ENCODE assay signal across 9 cellular contexts in genomic region chr14:97634786-97635185, GRCh38.
DNase-seq lines count a peak whose midpoint lies in the region; ATAC-seq and TF ChIP-seq lines count a peak whose summit lies in the region.
"Had no signal": no experiment of that assay in that cellular context is flagged by ENCODE, and none has a peak within 500 bp of the region (broad histone marks: within the 10 kb centered on the region; RNA-seq: fewer than 3 reads in every experiment).

No MANE protein-coding gene starts in this region.

- intact Hi-C loops in CD8-positive, alpha-beta T cell (cut with DNase I, micrococcal nuclease) = loop anchor here in 1 of 2 experiments (5.0 kb wide), 1 partner anchor 88 kb away; no protein-coding TSS in a partner anchor
- intact Hi-C loops in right lobe of liver (cut with DNase I) = no loop called here

- H3K27me3 ChIP-seq in CD8-positive, alpha-beta T cell (ENCODE audit: insufficient read depth, low read length) = no peaks in the 10 kb centered on the region
- no peaks in the 10 kb centered on the region for H3K27me3 ChIP-seq in right lobe of liver

- peaks cover 23% of the 10 kb centered on the region for H3K4me1 ChIP-seq in CD8-positive, alpha-beta T cell (ENCODE audit: insufficient read depth, low read length)
- H3K4me1 ChIP-seq in right lobe of liver = no peaks in the 10 kb centered on the region

- H3K27ac Mint-ChIP-seq in CD8-positive, alpha-beta T cell = peak overlapping the region; percentile 84
- H3K27ac Mint-ChIP-seq: type B pancreatic cell had no signal

- DNase-seq in CD8-positive, alpha-beta T cell = peak in 4 of 7 experiments; percentile 19 to 68 (median 44)
- DNase-seq in SK-N-DZ (ENCODE audit: low spot score) (peak; percentile 68), renal cortical epithelial cell (ENCODE audit: low read depth) (peak; percentile 2), A172 (ENCODE audit: low spot score) (no peak), GM19240 (ENCODE audit: insufficient read length, low spot score) (no peak), right lobe of liver (no peak)
- DNase-seq in central memory CD4-positive, alpha-beta T cell = peak; percentile 24

- peak overlapping the region; percentile 38 for H3K4me3 ChIP-seq in CD8-positive, alpha-beta T cell (ENCODE audit: low read depth, low read length)
- H3K4me3 ChIP-seq in right lobe of liver = no peak overlapping the region

- CTCF ChIA-PET in CD8-positive, alpha-beta T cell (lab: Charles Lee) = interaction anchor here (1.9 to 2.6 kb wide), 2 partner anchors 14 to 16 kb away, joined by 5 read pairs; no protein-coding TSS in a partner anchor

- H3K36me3 ChIP-seq in CD8-positive, alpha-beta T cell (ENCODE audit: insufficient read depth, low read length) = no peaks in the 10 kb centered on the region
- no peaks in the 10 kb centered on the region for H3K36me3 ChIP-seq in right lobe of liver

- no peak overlapping the region for H3K27ac ChIP-seq in CD8-positive, alpha-beta T cell (ENCODE audit: low read depth, low read length)
- no peak overlapping the region for H3K27ac ChIP-seq in right lobe of liver

- H3K36me3 Mint-ChIP-seq in CD8-positive, alpha-beta T cell = no peaks in the 10 kb centered on the region
- H3K36me3 Mint-ChIP-seq: type B pancreatic cell had no signal

- ATAC-seq in CD8-positive, alpha-beta T cell = peak; percentile 85
- no peak for ATAC-seq in HG03135 (IDR thresholded peaks at IDR 0.05; ENCODE audit: unreplicated experiment)
- no peak for ATAC-seq in right lobe of liver

- no peak for TF ChIP-seq CTCF in CD8-positive, alpha-beta T cell (IDR thresholded peaks at IDR 0.05)
- TF ChIP-seq CTCF in right lobe of liver (IDR thresholded peaks at IDR 0.05) = no peak

- POLR2A ChIA-PET in CD8-positive, alpha-beta T cell (lab: Charles Lee) = interaction anchor here (0.6 to 1.0 kb wide), 2 partner anchors 33 to 37 kb away, joined by 3 read pairs; no protein-coding TSS in a partner anchor

- peak overlapping the region; percentile 80 for H3K4me3 Mint-ChIP-seq in CD8-positive, alpha-beta T cell
- H3K4me3 Mint-ChIP-seq: type B pancreatic cell had no signal

- peaks cover 51% of the 10 kb centered on the region for H3K4me1 Mint-ChIP-seq in CD8-positive, alpha-beta T cell (ENCODE audit: low read depth)

- H3K9me3 Mint-ChIP-seq in CD8-positive, alpha-beta T cell = no peaks in the 10 kb centered on the region

- WGBS in right lobe of liver (ENCODE audit: insufficient coverage, low coverage, low lambda C conversion rate, missing lambda C conversion rate) = 39% methylated on average over 14 of the region's 14 CpGs

- TF ChIP-seq POLR2A in right lobe of liver (IDR thresholded peaks at IDR 0.05) = no peak

- no peaks in the 10 kb centered on the region for H3K27me3 Mint-ChIP-seq in CD8-positive, alpha-beta T cell (ENCODE audit: low read depth)

- H3K9me3 ChIP-seq in CD8-positive, alpha-beta T cell (ENCODE audit: low read length) = no peaks in the 10 kb centered on the region
- no peaks in the 10 kb centered on the region for H3K9me3 ChIP-seq in right lobe of liver

Comparison
In these comparisons a context has a peak if more than half of its experiments do, and no peak if none do; other contexts are left out.
1. DNase-seq: peak in CD8-positive, alpha-beta T cell (4 of 7), SK-N-DZ (single experiment), central memory CD4-positive, alpha-beta T cell (single experiment) and renal cortical epithelial cell (single experiment); none in A172 (single experiment), GM19240 (single experiment) and right lobe of liver (0 of 3).